Comparison of ENCODE assay signal across 19 cellular contexts in genomic region chr12:32587536-32588346, GRCh38.
DNase-seq lines count a peak whose midpoint lies in the region; ATAC-seq, FAIRE-seq and TF ChIP-seq lines count a peak whose summit lies in the region.
"Had no signal": no experiment of that assay in that cellular context is flagged by ENCODE, and none has a peak within 500 bp of the region (broad histone marks: within the 10 kb centered on the region; RNA-seq: fewer than 3 reads in every experiment).

No MANE protein-coding gene starts in this region.

- no peaks in the 10 kb centered on the region for H3K27me3 ChIP-seq in CD8-positive, alpha-beta T cell (ENCODE audit: insufficient read depth, low read length)
- H3K27me3 ChIP-seq in small intestine (ENCODE audit: control insufficient read depth in 2 of 2, insufficient read depth in 2 of 2, low read length in 2 of 2) = no peaks in the 10 kb centered on the region
- H3K27me3 ChIP-seq: vagina had no signal

- in situ Hi-C loops in KBM-7 (cut with MboI; ENCODE audit: low pct_unique_long_range_greater_than_20kb, low sequenced_read_pairs) = no loop called here

- TF ChIP-seq CTCF in CD8-positive, alpha-beta T cell (IDR thresholded peaks at IDR 0.05) = no peak
- TF ChIP-seq CTCF in WTC11 (IDR thresholded peaks at IDR 0.05) = no peak
- no peak for TF ChIP-seq CTCF in GM20000 (IDR thresholded peaks at IDR 0.05; ENCODE audit: extremely low read depth, missing control alignments)

- no peak for ATAC-seq in CD8-positive, alpha-beta T cell
- ATAC-seq in WTC11 (no peak), HG03432 (IDR thresholded peaks at IDR 0.05; ENCODE audit: unreplicated experiment) (no peak)
- ATAC-seq in naive thymus-derived CD8-positive, alpha-beta T cell = no peak
- ATAC-seq: stimulated activated naive B cell treated with anti-CD40 and anti-IgM and Interleukin-4, amounts not matched to agents 10 μg/mL and 1 μg/mL and 100 μg/mL, for 72 hours had no signal

- H3K36me3 Mint-ChIP-seq in CD8-positive, alpha-beta T cell = no peaks in the 10 kb centered on the region
- H3K36me3 Mint-ChIP-seq in WTC11 = peaks cover 19% of the 10 kb centered on the region; the same call in 1 of the 2 replicates
- no peaks in the 10 kb centered on the region for H3K36me3 Mint-ChIP-seq in naive thymus-derived CD8-positive, alpha-beta T cell
- H3K36me3 Mint-ChIP-seq: stimulated activated naive B cell treated with anti-CD40 and anti-IgM and Interleukin-4, amounts not matched to agents 10 μg/mL and 1 μg/mL and 100 μg/mL, for 72 hours had no signal

- DNase-seq in CD8-positive, alpha-beta T cell = no peak
- DNase-seq in KBM-7 = peak; percentile 87
- no peak for DNase-seq in WTC11 (ENCODE audit: low spot score)
- DNase-seq in naive thymus-derived CD8-positive, alpha-beta T cell = no peak
- no peak for DNase-seq in GM20000 (ENCODE audit: low spot score)
- no peak for DNase-seq in small intestine
- DNase-seq: activated CD4-positive, alpha-beta T cell treated with anti-CD3 and anti-CD28 coated beads for 48 hours; CD8-positive, alpha-beta memory T cell; cortex of kidney; mesendoderm; NCI-H1930; NCI-H524 treated with DMSO at 0.1 percent for 48 hours; nucleus accumbens; RPMI8226; stimulated activated naive B cell treated with anti-CD40 and anti-IgM and Interleukin-4, amounts not matched to agents 10 μg/mL and 1 μg/mL and 100 μg/mL, for 72 hours had no signal

- CTCF ChIA-PET in CD8-positive, alpha-beta T cell (lab: Charles Lee) = no interaction called here
- CTCF ChIA-PET in WTC11 (lab: Charles Lee) = interaction anchor here (0.6 to 0.7 kb wide), 2 partner anchors 60 to 132 kb away, joined by 3 read pairs; no protein-coding TSS in a partner anchor

- POLR2A ChIA-PET in CD8-positive, alpha-beta T cell (lab: Charles Lee) = no interaction called here
- POLR2A ChIA-PET in WTC11 (lab: Charles Lee) = no interaction called here
- POLR2A ChIA-PET in naive thymus-derived CD8-positive, alpha-beta T cell (lab: Charles Lee) = interaction anchor here (0.6 kb wide), 1 partner anchor 172 kb away, joined by 3 read pairs; no protein-coding TSS in a partner anchor

- H3K27ac Mint-ChIP-seq in CD8-positive, alpha-beta T cell = peak overlapping the region; percentile 28
- peak overlapping the region; percentile 75 for H3K27ac Mint-ChIP-seq in WTC11
- H3K27ac Mint-ChIP-seq in naive thymus-derived CD8-positive, alpha-beta T cell = peak overlapping the region in 9 of 10 donors; percentile 14 to 89 (median 63)
- H3K27ac Mint-ChIP-seq: stimulated activated naive B cell treated with anti-CD40 and anti-IgM and Interleukin-4, amounts not matched to agents 10 μg/mL and 1 μg/mL and 100 μg/mL, for 72 hours had no signal

- 94 to 96% (median 95%) methylated on average over 3 of the region's 3 CpGs for WGBS in small intestine, 3 donors

- no peak overlapping the region for H3K27ac ChIP-seq in CD8-positive, alpha-beta T cell (ENCODE audit: low read depth, low read length)
- H3K27ac ChIP-seq in small intestine (ENCODE audit: low read depth in 1 of 2, low read length in 1 of 2) = no peak overlapping the region
- H3K27ac ChIP-seq: epithelial cell of prostate, vagina had no signal

- H3K4me1 ChIP-seq in CD8-positive, alpha-beta T cell (ENCODE audit: insufficient read depth, low read length) = peaks cover 16% of the 10 kb centered on the region
- H3K4me1 ChIP-seq in small intestine (ENCODE audit: control insufficient read depth in 2 of 2, insufficient read depth in 1 of 2, low read depth in 1 of 2, low read length in 1 of 2) = no peaks in the 10 kb centered on the region
- H3K4me1 ChIP-seq: vagina had no signal

- no peaks in the 10 kb centered on the region for H3K27me3 Mint-ChIP-seq in CD8-positive, alpha-beta T cell (ENCODE audit: low read depth)
- no peaks in the 10 kb centered on the region for H3K27me3 Mint-ChIP-seq in WTC11 (ENCODE audit: low read depth)
- no peaks in the 10 kb centered on the region for H3K27me3 Mint-ChIP-seq in naive thymus-derived CD8-positive, alpha-beta T cell
- H3K27me3 Mint-ChIP-seq: stimulated activated naive B cell treated with anti-CD40 and anti-IgM and Interleukin-4, amounts not matched to agents 10 μg/mL and 1 μg/mL and 100 μg/mL, for 72 hours had no signal

- peaks cover 32% of the 10 kb centered on the region for H3K4me1 Mint-ChIP-seq in CD8-positive, alpha-beta T cell (ENCODE audit: low read depth)
- H3K4me1 Mint-ChIP-seq in WTC11 = peaks cover 15% of the 10 kb centered on the region
- H3K4me1 Mint-ChIP-seq in naive thymus-derived CD8-positive, alpha-beta T cell = peaks cover 23 to 39% (median 37%) of the 10 kb centered on the region in 4 donors

- no peak overlapping the region for H3K4me3 ChIP-seq in CD8-positive, alpha-beta T cell (ENCODE audit: low read depth, low read length)
- no peak overlapping the region for H3K4me3 ChIP-seq in small intestine (ENCODE audit: low read depth in 1 of 2, low read length in 2 of 2)
- H3K4me3 ChIP-seq: vagina had no signal

- no peak overlapping the region for H3K4me3 Mint-ChIP-seq in CD8-positive, alpha-beta T cell
- no peak overlapping the region for H3K4me3 Mint-ChIP-seq in WTC11
- peak overlapping the region in 5 of 10 donors; percentile 2 to 48 (median 27) for H3K4me3 Mint-ChIP-seq in naive thymus-derived CD8-positive, alpha-beta T cell
- H3K4me3 Mint-ChIP-seq: CD8-positive, alpha-beta memory T cell; stimulated activated naive B cell treated with anti-CD40 and anti-IgM and Interleukin-4, amounts not matched to agents 10 μg/mL and 1 μg/mL and 100 μg/mL, for 72 hours had no signal

- H3K36me3 ChIP-seq in CD8-positive, alpha-beta T cell (ENCODE audit: insufficient read depth, low read length) = no peaks in the 10 kb centered on the region
- H3K36me3 ChIP-seq in small intestine (ENCODE audit: control insufficient read depth in 2 of 2, insufficient read depth in 2 of 2, low read length in 2 of 2) = peaks cover 6 to 12% of the 10 kb centered on the region in 2 donors
- H3K36me3 ChIP-seq: vagina had no signal

- no peaks in the 10 kb centered on the region for H3K9me3 Mint-ChIP-seq in CD8-positive, alpha-beta T cell
- no peaks in the 10 kb centered on the region for H3K9me3 Mint-ChIP-seq in WTC11
- H3K9me3 Mint-ChIP-seq in naive thymus-derived CD8-positive, alpha-beta T cell = peaks cover 0 to 14% (median 0%) of the 10 kb centered on the region in 9 donors
- H3K9me3 Mint-ChIP-seq: CD8-positive, alpha-beta memory T cell; stimulated activated naive B cell treated with anti-CD40 and anti-IgM and Interleukin-4, amounts not matched to agents 10 μg/mL and 1 μg/mL and 100 μg/mL, for 72 hours had no signal

- FAIRE-seq in small intestine (lab: Jason Lieb, UNC) = no peak
- FAIRE-seq: islet of Langerhans had no signal

- intact Hi-C loops in CD8-positive, alpha-beta T cell (cut with DNase I, micrococcal nuclease) = no loop called here

- no peaks in the 10 kb centered on the region for H3K9me3 ChIP-seq in CD8-positive, alpha-beta T cell (ENCODE audit: low read length)
- no peaks in the 10 kb centered on the region for H3K9me3 ChIP-seq in small intestine (ENCODE audit: control insufficient read depth, low read depth)
- H3K9me3 ChIP-seq: vagina had no signal

TF ChIP-seq in WTC11, 78 proteins besides CTCF, POLR2A, EP300 and RAD21:
- TF ChIP-seq EMX1 (CRISPR knock-in tag; IDR thresholded peaks at IDR 0.05) = no peak
- no peak for TF ChIP-seq MYBL2 (CRISPR knock-in tag; IDR thresholded peaks at IDR 0.05)
- TF ChIP-seq GTF2I (CRISPR knock-in tag; conservative IDR thresholded peaks at IDR 0.05) = no peak
- no peak for TF ChIP-seq RORB (CRISPR knock-in tag; IDR thresholded peaks at IDR 0.05)
- no peak for TF ChIP-seq PRRX2 (CRISPR knock-in tag; IDR thresholded peaks at IDR 0.05)
- no peak for TF ChIP-seq ZNF263 (CRISPR knock-in tag; IDR thresholded peaks at IDR 0.05; ENCODE audit: low read depth)
- no peak for TF ChIP-seq ZNF121 (CRISPR knock-in tag; IDR thresholded peaks at IDR 0.05)
- no peak for TF ChIP-seq ZNF512 (CRISPR knock-in tag; IDR thresholded peaks at IDR 0.05; ENCODE audit: borderline replicate concordance)
- no peak for TF ChIP-seq GRHL2 (CRISPR knock-in tag; IDR thresholded peaks at IDR 0.05; ENCODE audit: insufficient replicate concordance, severe bottlenecking)
